In the genomic region with DNA sequence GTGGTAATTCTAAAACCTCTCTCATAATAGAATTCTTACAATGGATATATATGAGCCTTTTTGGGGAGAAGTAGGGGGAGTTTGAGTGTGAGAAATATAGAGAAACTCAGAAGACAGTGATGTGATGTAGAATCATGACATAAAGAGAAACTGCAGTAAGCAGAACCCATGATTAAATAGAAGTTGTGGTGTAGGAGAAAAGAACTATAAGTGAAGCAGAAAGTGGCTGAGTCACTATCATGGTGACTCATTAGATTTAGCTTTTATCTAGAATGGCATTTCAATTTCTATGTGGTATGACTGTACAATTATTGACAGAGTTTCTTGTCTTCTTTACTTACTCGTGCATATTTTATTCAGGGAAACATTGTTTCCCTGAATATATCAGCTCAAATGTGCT, we compare ENCODE assay signal across 16 cellular contexts.
DNase-seq lines count a peak whose midpoint lies in the region; ATAC-seq, FAIRE-seq and TF ChIP-seq lines count a peak whose summit lies in the region.
"Had no signal": no experiment of that assay in that cellular context is flagged by ENCODE, and none has a peak within 500 bp of the region (broad histone marks: within the 10 kb centered on the region; RNA-seq: fewer than 3 reads in every experiment).

No MANE protein-coding gene starts in this region.

- H3K4me3 ChIP-seq in K562 (no peak overlapping the region), spleen (no peak overlapping the region), H7 (ENCODE audit: insufficient read depth, low read depth, low read length) (no peak overlapping the region)
- H3K4me3 ChIP-seq: skin epidermis, vagina had no signal

- no TSS peak for BruUV-seq in K562 (replicated peaks; lab: Mats Ljungman, UMichigan)

- H3K36me3 ChIP-seq in K562 (ENCODE audit: control insufficient read depth, insufficient read depth, low read length) (no peaks in the 10 kb centered on the region), spleen (no peaks in the 10 kb centered on the region), H7 (replicated peaks; ENCODE audit: control insufficient read depth, insufficient read depth, low read length) (no peaks in the 10 kb centered on the region)
- H3K36me3 ChIP-seq: vagina had no signal

- H3K79me2 ChIP-seq in K562 (ENCODE audit: control insufficient read depth, insufficient read depth, low read length) = no peaks in the 10 kb centered on the region

- intact Hi-C loops in K562 (cut with micrococcal nuclease) = no loop called here
- intact Hi-C loops in spleen (cut with DNase I; ENCODE audit: low total_unique reads) = no loop called here

- H3K9me1 ChIP-seq in K562 (ENCODE audit: control insufficient read depth, insufficient read depth, low read length) = no peaks in the 10 kb centered on the region

- no peak overlapping the region for H2AFZ ChIP-seq in K562 (ENCODE audit: low read depth, low read length)

- WGBS in K562 (ENCODE audit: insufficient coverage, low coverage, missing lambda C conversion rate) = 0% methylated on average over 1 of the region's 1 CpG
- 54 to 81% (median 68%) methylated on average over 1 of the region's 1 CpG for WGBS in spleen, 5 donors

- no peak overlapping the region for H3K4me2 ChIP-seq in K562 (ENCODE audit: insufficient read depth, low read length)

- TF ChIP-seq POLR2A in K562 (conservative IDR thresholded peaks at IDR 0.05) = no peak
- no peak for TF ChIP-seq POLR2A in spleen (IDR thresholded peaks at IDR 0.05)

- H3K27ac ChIP-seq in K562 (ENCODE audit: extremely low read depth, low read depth, low read length) = no peak overlapping the region
- H3K27ac ChIP-seq in spleen = no peak overlapping the region
- H3K27ac ChIP-seq: skin epidermis, vagina had no signal

- H3K4me1 ChIP-seq in K562 (replicated peaks in 1 of 2; ENCODE audit: control insufficient read depth in 2 of 2, insufficient read depth in 2 of 2, low read length in 2 of 2) (no peaks in the 10 kb centered on the region), spleen (no peaks in the 10 kb centered on the region)
- H3K4me1 ChIP-seq: vagina had no signal

- in situ Hi-C loops in K562 (cut with MboI) = no loop called here

- TF ChIP-seq CTCF in K562 (IDR thresholded peaks at IDR 0.05 in 2 of 3, conservative IDR thresholded peaks at IDR 0.05 in 1 of 3; ENCODE audit: insufficient read depth in 2 of 3, low read depth in 1 of 3, low read length in 3 of 3) = no peak
- TF ChIP-seq CTCF in spleen (IDR thresholded peaks at IDR 0.05 in 8 of 11, conservative IDR thresholded peaks at IDR 0.05 in 3 of 11) = no peak

- DNase-seq in HS-5 (ENCODE audit: low read depth) = peak; percentile 31
- no peak for DNase-seq in K562 (ENCODE audit: extremely low read depth in 1 of 4, low spot score in 3 of 4)
- DNase-seq in myocyte (ENCODE audit: low read depth) = peak; percentile 13
- no peak for DNase-seq in NCI-H187 treated with DMSO at 0.1 percent for 48 hours (lab: John Stamatoyannopoulos, UW)
- DNase-seq in DMS 273 (lab: John Stamatoyannopoulos, UW; ENCODE audit: unreplicated experiment) = no peak
- DNase-seq in spleen = no peak
- DNase-seq in H7 = no peak
- DNase-seq: aorta, GDM1, KBM-7, naive B cell, NCI-H2081 had no signal

- no peak for FAIRE-seq in K562 (lab: Jason Lieb, UNC)
- FAIRE-seq: TTC549 had no signal

- TF ChIP-seq EP300 in K562 (IDR thresholded peaks at IDR 0.05; ENCODE audit: low read length) = no peak

- H4K20me1 ChIP-seq in K562 (replicated peaks; ENCODE audit: control insufficient read depth, insufficient read depth, low read length) = no peaks in the 10 kb centered on the region

- peak; percentile 52 for ATAC-seq in GM18498 (IDR thresholded peaks at IDR 0.05; ENCODE audit: unreplicated experiment)
- ATAC-seq in K562 = no peak

- H3K9me3 ChIP-seq in K562 (replicated peaks; ENCODE audit: control insufficient read depth, insufficient read depth, low read depth, low read length) (no peaks in the 10 kb centered on the region; the same call in 1 of the 2 replicates), spleen (peaks cover 0 to 3% (median 0%) of the 10 kb centered on the region in 8 donors)
- H3K9me3 ChIP-seq: vagina had no signal

- H3K9ac ChIP-seq in K562 (ENCODE audit: insufficient read depth in 1 of 2, low read depth in 2 of 2, low read length in 2 of 2) = no peak overlapping the region

- H3K27me3 ChIP-seq in K562 (ENCODE audit: control insufficient read depth in 2 of 2, insufficient read depth in 2 of 2, low read length in 2 of 2) = no peaks in the 10 kb centered on the region
- H3K27me3 ChIP-seq in spleen (replicated peaks in 1 of 7) = no peaks in the 10 kb centered on the region
- H3K27me3 ChIP-seq in H7 (ENCODE audit: control insufficient read depth, insufficient read depth, low read length) = no peaks in the 10 kb centered on the region
- H3K27me3 ChIP-seq: vagina had no signal

- POLR2A ChIA-PET in K562 (lab: Yijun Ruan, JAX) = no interaction called here

- TF ChIP-seq RAD21 in K562 (CRISPR knock-in tag; conservative IDR thresholded peaks at IDR 0.05 in 1 of 2, IDR thresholded peaks at IDR 0.05 in 1 of 2) = no peak

- CTCF ChIA-PET in K562 (lab: Yijun Ruan, JAX; ENCODE audit: low intra/inter-chr PET ratio) = no interaction called here

TF ChIP-seq in K562, 482 proteins besides CTCF, POLR2A, EP300 and RAD21:
- TF ChIP-seq, protein P1, sequence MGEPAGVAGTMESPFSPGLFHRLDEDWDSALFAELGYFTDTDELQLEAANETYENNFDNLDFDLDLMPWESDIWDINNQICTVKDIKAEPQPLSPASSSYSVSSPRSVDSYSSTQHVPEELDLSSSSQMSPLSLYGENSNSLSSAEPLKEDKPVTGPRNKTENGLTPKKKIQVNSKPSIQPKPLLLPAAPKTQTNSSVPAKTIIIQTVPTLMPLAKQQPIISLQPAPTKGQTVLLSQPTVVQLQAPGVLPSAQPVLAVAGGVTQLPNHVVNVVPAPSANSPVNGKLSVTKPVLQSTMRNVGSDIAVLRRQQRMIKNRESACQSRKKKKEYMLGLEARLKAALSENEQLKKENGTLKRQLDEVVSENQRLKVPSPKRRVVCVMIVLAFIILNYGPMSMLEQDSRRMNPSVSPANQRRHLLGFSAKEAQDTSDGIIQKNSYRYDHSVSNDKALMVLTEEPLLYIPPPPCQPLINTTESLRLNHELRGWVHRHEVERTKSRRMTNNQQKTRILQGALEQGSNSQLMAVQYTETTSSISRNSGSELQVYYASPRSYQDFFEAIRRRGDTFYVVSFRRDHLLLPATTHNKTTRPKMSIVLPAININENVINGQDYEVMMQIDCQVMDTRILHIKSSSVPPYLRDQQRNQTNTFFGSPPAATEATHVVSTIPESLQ (CRISPR knock-in tag; IDR thresholded peaks at IDR 0.05) = no peak
- 0 out of 2 replicates have a peak, but pooled peaks have one; percentile 16 for TF ChIP-seq MAFG (tag; conservative IDR thresholded peaks at IDR 0.05)

Comparison
In these comparisons a context has a peak if more than half of its experiments do, and no peak if none do; other contexts are left out.
1. DNase-seq: peak in HS-5 (single experiment) and myocyte (single experiment); none in K562 (0 of 4), NCI-H187 treated with DMSO at 0.1 percent for 48 hours (single experiment), DMS 273 (single experiment), spleen (single experiment) and H7 (single experiment).